In genomic region chr2:233301248-233301647, GRCh38 we compare ENCODE assay signal across 10 cellular contexts. TPM values are rescaled to one million over a fixed set of nuclear protein-coding genes. Genes with fewer than 3 reads are reported as not detected.
"Had no signal": no experiment of that assay in that cellular context is flagged by ENCODE, and none has a peak within 500 bp of the region (broad histone marks: within the 10 kb centered on the region; RNA-seq: fewer than 3 reads in every experiment).

No MANE protein-coding gene starts in this region.

- H3K27ac Mint-ChIP-seq: GM23338, H9 had no signal

- H3K27ac ChIP-seq: KMS-11 had no signal

- H3K4me3 ChIP-seq: GM23338 had no signal

- H3K4me2 ChIP-seq: GM23338, KMS-11 had no signal

- H3K4me3 Mint-ChIP-seq: GM23338, H9 had no signal

- FAIRE-seq: H1, H54, HTR-8/SVneo had no signal

- DNase-seq: H9, HCEC 1CT, IMR-90, KBM-7 had no signal

- H3K9ac ChIP-seq: KMS-11 had no signal

- H2AFZ ChIP-seq: GM23338 had no signal

- ATAC-seq: GM23338 had no signal

RNA-seq across cellular contexts. Expression of gene SAG, which starts 6.4 kb away (rescaled TPM):
- total RNA-seq: GM23338, H1, H9, HT-29, IMR-90 had no signal
- polyA plus RNA-seq: GM23338, H1, IMR-90 had no signal
